In the genomic region with DNA sequence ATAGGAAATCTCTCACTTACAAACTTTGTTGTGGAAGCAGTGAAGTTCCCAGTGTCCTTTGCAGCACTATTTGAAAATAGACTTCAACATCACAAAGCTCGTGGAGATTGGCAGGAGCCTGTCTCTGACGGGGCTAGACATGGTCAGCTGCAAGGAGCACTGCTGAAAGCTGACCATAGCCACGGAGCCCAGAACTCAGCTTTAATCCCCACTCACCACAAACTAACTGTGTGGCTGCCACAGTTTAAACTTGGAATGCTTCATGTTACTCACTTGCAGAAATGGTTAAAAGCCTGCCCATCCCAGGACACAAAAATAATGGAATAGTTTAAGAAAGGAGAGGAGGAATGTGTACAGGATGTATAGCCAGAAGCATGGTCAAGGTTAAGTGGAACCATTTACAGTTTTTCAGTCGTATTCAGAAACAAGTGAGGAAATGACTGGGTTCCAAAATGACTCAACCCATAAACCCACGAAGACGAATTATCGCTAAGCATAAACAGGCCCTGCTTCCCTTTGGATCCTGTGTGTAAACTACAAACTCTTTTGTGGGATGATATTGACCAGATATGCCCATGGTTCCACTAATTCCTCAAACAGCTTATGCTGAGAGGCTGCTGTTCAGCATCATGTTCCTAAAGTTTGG, we compare ENCODE assay signal across 1 cellular context.
TF ChIP-seq lines count a peak whose summit lies in the region.

No MANE protein-coding gene starts in this region.

TF ChIP-seq in HepG2, 621 proteins besides CTCF, POLR2A, EP300 and RAD21:
- no peak for TF ChIP-seq ZNF878 (CRISPR knock-in tag; IDR thresholded peaks at IDR 0.05)
- no peak for TF ChIP-seq ZBTB7B (CRISPR knock-in tag; IDR thresholded peaks at IDR 0.05)
- TF ChIP-seq, protein P1, sequence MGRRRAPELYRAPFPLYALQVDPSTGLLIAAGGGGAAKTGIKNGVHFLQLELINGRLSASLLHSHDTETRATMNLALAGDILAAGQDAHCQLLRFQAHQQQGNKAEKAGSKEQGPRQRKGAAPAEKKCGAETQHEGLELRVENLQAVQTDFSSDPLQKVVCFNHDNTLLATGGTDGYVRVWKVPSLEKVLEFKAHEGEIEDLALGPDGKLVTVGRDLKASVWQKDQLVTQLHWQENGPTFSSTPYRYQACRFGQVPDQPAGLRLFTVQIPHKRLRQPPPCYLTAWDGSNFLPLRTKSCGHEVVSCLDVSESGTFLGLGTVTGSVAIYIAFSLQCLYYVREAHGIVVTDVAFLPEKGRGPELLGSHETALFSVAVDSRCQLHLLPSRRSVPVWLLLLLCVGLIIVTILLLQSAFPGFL (CRISPR knock-in tag; IDR thresholded peaks at IDR 0.05): no peak
- no peak for TF ChIP-seq ZNF350 (CRISPR knock-in tag; IDR thresholded peaks at IDR 0.05; ENCODE audit: borderline replicate concordance, low read depth)
- no peak for TF ChIP-seq SMYD3 (CRISPR knock-in tag; IDR thresholded peaks at IDR 0.05)
